29 cellular contexts compared by ENCODE assay signal in genomic region chr17:1217030-1217429, GRCh38. TPM values are rescaled to one million over a fixed set of nuclear protein-coding genes. Genes with fewer than 3 reads are reported as not detected.
"Had no signal": no experiment of that assay in that cellular context is flagged by ENCODE, and none has a peak within 500 bp of the region (broad histone marks: within the 10 kb centered on the region; RNA-seq: fewer than 3 reads in every experiment).

No MANE protein-coding gene starts in this region.

- H3K4me3 Mint-ChIP-seq: activated CD4-positive, alpha-beta T cell treated with anti-CD3 and anti-CD28 coated beads, Interleukin-2, amount 10 ng/mL, durations not matched to agents 7 days and 5 days; activated CD8-positive, alpha-beta T cell treated with anti-CD3 and anti-CD28 coated beads for 36 hours; activated naive CD8-positive, alpha-beta T cell treated with anti-CD3 and anti-CD28 coated beads, Interleukin-2, amount 50 U/mL, for 24 hours; activated T-helper 1 cell treated with anti-CD3 and anti-CD28 coated beads, Interleukin-12 subunit alpha, Interleukin-12 subunit beta, Interleukin-2, Interleukin-4 antibody, amounts not matched to agents 30 ng/mL and 10 ng/mL and 1 ng/mL, durations not matched to agents 14 hours and 24 hours and 36 hours; immature natural killer cell; nephron; stimulated activated naive CD8-positive, alpha-beta T cell treated with anti-CD3 and anti-CD28 coated beads, Interleukin-15, amount 100 ng/mL, for 72 hours; T-helper 2 cell treated with Interferon-gamma antibody and Interleukin-4, amounts not matched to agents 5 μg/mL and 100 μg/mL, for 36 hours had no signal

- FAIRE-seq: endometrium had no signal

- H3K36me3 Mint-ChIP-seq: immature natural killer cell had no signal

- H3K4me1 ChIP-seq: right lobe of liver, tibial artery had no signal

- ATAC-seq: activated CD4-positive, CD25-positive, alpha-beta regulatory T cell treated with anti-CD3 and anti-CD28 coated beads, Interleukin-2, amount 50 U/mL, for 24 hours; activated CD8-positive, alpha-beta T cell treated with anti-CD3 and anti-CD28 coated beads for 36 hours; activated naive CD8-positive, alpha-beta T cell treated with anti-CD3 and anti-CD28 coated beads, Interleukin-2, amount 50 U/mL, for 24 hours; right lobe of liver; stimulated activated naive CD8-positive, alpha-beta T cell treated with anti-CD3 and anti-CD28 coated beads, Interleukin-15, amount 100 ng/mL, for 72 hours had no signal

- H3K36me3 ChIP-seq: cardiac muscle cell, right lobe of liver, tibial artery had no signal

- H3K4me1 Mint-ChIP-seq: activated CD4-positive, alpha-beta T cell treated with anti-CD3 and anti-CD28 coated beads, Interleukin-2, amount 10 ng/mL, durations not matched to agents 7 days and 5 days; nephron; stimulated activated naive CD8-positive, alpha-beta T cell treated with anti-CD3 and anti-CD28 coated beads, Interleukin-15, amount 100 ng/mL, for 72 hours had no signal

- H3K27me3 ChIP-seq: cardiac muscle cell, right lobe of liver had no signal

- H3K9me3 ChIP-seq: right lobe of liver, tibial artery had no signal

- H3K27me3 Mint-ChIP-seq: activated CD8-positive, alpha-beta T cell treated with anti-CD3 and anti-CD28 coated beads for 36 hours; activated naive CD8-positive, alpha-beta T cell treated with anti-CD3 and anti-CD28 coated beads, Interleukin-2, amount 50 U/mL, for 24 hours; stimulated activated naive CD8-positive, alpha-beta T cell treated with anti-CD3 and anti-CD28 coated beads, Interleukin-15, amount 100 ng/mL, for 72 hours had no signal

- H3K9me3 Mint-ChIP-seq: activated CD4-positive, alpha-beta T cell treated with anti-CD3 and anti-CD28 coated beads, Interleukin-2, amount 10 ng/mL, durations not matched to agents 7 days and 5 days; activated CD8-positive, alpha-beta T cell treated with anti-CD3 and anti-CD28 coated beads for 36 hours; activated naive CD8-positive, alpha-beta T cell treated with anti-CD3 and anti-CD28 coated beads, Interleukin-2, amount 50 U/mL, for 24 hours; activated T-helper 1 cell treated with anti-CD3 and anti-CD28 coated beads, Interleukin-12 subunit alpha, Interleukin-12 subunit beta, Interleukin-2, Interleukin-4 antibody, amounts not matched to agents 30 ng/mL and 10 ng/mL and 1 ng/mL, durations not matched to agents 14 hours and 24 hours and 36 hours; immature natural killer cell; nephron; stimulated activated naive CD8-positive, alpha-beta T cell treated with anti-CD3 and anti-CD28 coated beads, Interleukin-15, amount 100 ng/mL, for 72 hours; T-helper 2 cell treated with Interferon-gamma antibody and Interleukin-4, amounts not matched to agents 5 μg/mL and 100 μg/mL, for 36 hours had no signal

- DNase-seq: activated CD4-positive, alpha-beta T cell treated with anti-CD3 and anti-CD28 coated beads, Interleukin-2, amount 10 ng/mL, durations not matched to agents 7 days and 5 days; activated CD8-positive, alpha-beta T cell treated with anti-CD3 and anti-CD28 coated beads for 36 hours; activated gamma-delta T cell; activated naive CD4-positive, alpha-beta T cell treated with anti-CD3 and anti-CD28 coated beads, Interleukin-2, amount 50 U/mL, for 16 hours; activated naive CD8-positive, alpha-beta T cell treated with anti-CD3 and anti-CD28 coated beads, Interleukin-2, amount 50 U/mL, for 24 hours; erythroblast; foreskin fibroblast; immature natural killer cell; nucleus accumbens; right lobe of liver; stimulated activated CD4-positive, alpha-beta T cell treated with anti-CD3 and anti-CD28 coated beads, Interleukin-1b, Interleukin-23, amount 100 ng/mL, for 48 hours; stimulated activated naive CD8-positive, alpha-beta T cell treated with anti-CD3 and anti-CD28 coated beads, Interleukin-15, amount 100 ng/mL, for 72 hours; tibial artery had no signal

- H3K4me3 ChIP-seq: cardiac muscle cell, hepatocyte, right lobe of liver, skin epidermis, tibial artery had no signal

- H3K27ac ChIP-seq: cardiac muscle cell, right lobe of liver, tibial artery, VCaP had no signal

- H3K27ac Mint-ChIP-seq: activated CD4-positive, alpha-beta T cell treated with anti-CD3 and anti-CD28 coated beads, Interleukin-2, amount 10 ng/mL, durations not matched to agents 7 days and 5 days; activated CD8-positive, alpha-beta T cell treated with anti-CD3 and anti-CD28 coated beads for 36 hours; activated naive CD8-positive, alpha-beta T cell treated with anti-CD3 and anti-CD28 coated beads, Interleukin-2, amount 50 U/mL, for 24 hours; activated T-helper 1 cell treated with anti-CD3 and anti-CD28 coated beads, Interleukin-12 subunit alpha, Interleukin-12 subunit beta, Interleukin-2, Interleukin-4 antibody, amounts not matched to agents 30 ng/mL and 10 ng/mL and 1 ng/mL, durations not matched to agents 14 hours and 24 hours and 36 hours; immature natural killer cell; nephron; T-helper 2 cell treated with Interferon-gamma antibody and Interleukin-4, amounts not matched to agents 5 μg/mL and 100 μg/mL, for 36 hours had no signal

RNA-seq across cellular contexts. Expression of gene BHLHA9, which starts 53.2 kb away (rescaled TPM):
- total RNA-seq: activated CD4-positive, alpha-beta T cell treated with anti-CD3 and anti-CD28 coated beads, Interleukin-2, amount 10 ng/mL, durations not matched to agents 7 days and 5 days; activated CD8-positive, alpha-beta T cell treated with anti-CD3 and anti-CD28 coated beads for 36 hours; activated T-helper 1 cell treated with anti-CD3 and anti-CD28 coated beads, Interleukin-12 subunit alpha, Interleukin-12 subunit beta, Interleukin-2, Interleukin-4 antibody, amounts not matched to agents 30 ng/mL and 10 ng/mL and 1 ng/mL, durations not matched to agents 14 hours and 24 hours and 36 hours; fibroblast of lung; glomerular endothelial cell; hepatocyte; kidney epithelial cell; liver; mononuclear cell; myocyte; right lobe of liver; ureter had no signal
- polyA plus RNA-seq: cardiac muscle cell, fibroblast of lung, hepatocyte, immature natural killer cell had no signal
